Comparison of ENCODE assay signal across 8 cellular contexts in genomic region chr9:98575379-98576346, GRCh38.
DNase-seq lines count a peak whose midpoint lies in the region; ATAC-seq and TF ChIP-seq lines count a peak whose summit lies in the region.

No MANE protein-coding gene starts in this region.

- no peaks in the 10 kb centered on the region for H3K9me3 ChIP-seq in right cardiac atrium (ENCODE audit: control insufficient read depth, low read length)

- no peak overlapping the region for H3K27ac ChIP-seq in right cardiac atrium (ENCODE audit: low read length)

- H3K4me3 ChIP-seq in GM12864 (ENCODE audit: low read depth, low read length) (no peak overlapping the region), right cardiac atrium (ENCODE audit: low read length) (no peak overlapping the region)

- H3K27me3 ChIP-seq in right cardiac atrium (ENCODE audit: control insufficient read depth, insufficient read depth), result no peaks in the 10 kb centered on the region

- ATAC-seq in GM21390 (IDR thresholded peaks at IDR 0.05; ENCODE audit: unreplicated experiment) (peak; percentile 87), HG03521 (IDR thresholded peaks at IDR 0.05; ENCODE audit: unreplicated experiment) (peak; percentile 69), right cardiac atrium (no peak)

- 58% methylated on average over 13 of the region's 13 CpGs for WGBS in right cardiac atrium

- intact Hi-C loops in right cardiac atrium (cut with DNase I), result no loop called here

- no peaks in the 10 kb centered on the region for H3K4me1 ChIP-seq in right cardiac atrium (ENCODE audit: control insufficient read depth, insufficient read depth, low read length)

- peak; percentile 80 for DNase-seq in GM12864 (ENCODE audit: low read depth)
- peak; percentile 12 to 38 (median 31) for DNase-seq in activated CD8-positive, alpha-beta memory T cell treated with anti-CD3 and anti-CD28 coated beads for 48 hours (ENCODE audit: low read depth in 2 of 3, low spot score in 2 of 3)
- peak; percentile 69 for DNase-seq in non-pigmented ciliary epithelial cell (ENCODE audit: low read depth)
- DNase-seq in NCI-H446 (lab: John Stamatoyannopoulos, UW), result no peak
- DNase-seq in right cardiac atrium, result no peak
- DNase-seq in hippocampal formation (lab: John Stamatoyannopoulos, UW), result no peak

- TF ChIP-seq CTCF in GM12864 (IDR thresholded peaks at IDR 0.05; ENCODE audit: low read depth, low read length, missing control alignments), result no peak

Comparison
In these comparisons a context has a peak if more than half of its experiments do, and no peak if none do; other contexts are left out.
1. DNase-seq: peak in GM12864 (single experiment), activated CD8-positive, alpha-beta memory T cell treated with anti-CD3 and anti-CD28 coated beads for 48 hours (3 of 3) and non-pigmented ciliary epithelial cell (single experiment); none in NCI-H446 (0 of 2), right cardiac atrium (0 of 3) and hippocampal formation (0 of 2).
2. ATAC-seq: peak in GM21390 (single experiment) and HG03521 (single experiment); none in right cardiac atrium (0 of 2).